In the genomic region with DNA sequence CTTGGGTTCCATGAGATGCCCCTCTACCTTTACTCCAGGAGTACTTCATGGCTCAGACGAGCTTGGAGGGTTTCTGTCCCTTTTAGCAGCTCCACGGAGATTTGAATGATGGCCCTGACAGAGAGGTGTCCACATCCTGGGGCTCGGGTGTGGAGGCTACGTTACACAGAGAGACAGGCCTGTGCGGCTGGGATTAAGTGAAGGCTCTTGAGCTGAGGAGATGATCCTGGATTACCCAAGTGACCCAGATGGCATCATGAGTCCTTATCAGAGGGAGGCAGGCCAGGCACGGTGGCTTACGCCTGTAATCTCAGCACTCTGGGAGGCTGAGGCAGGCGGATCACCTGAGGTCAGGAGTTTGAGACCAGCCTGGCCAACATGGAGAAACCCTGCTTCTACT, we compare ENCODE assay signal across 2 cellular contexts.
TF ChIP-seq lines count a peak whose summit lies in the region.

No MANE protein-coding gene starts in this region.

TF ChIP-seq in liver, 16 proteins besides CTCF, POLR2A, EP300 and RAD21:
- TF ChIP-seq HNF4A (conservative IDR thresholded peaks at IDR 0.05) (no peak), RXRA (IDR thresholded peaks at IDR 0.05) (no peak), YY1 (IDR thresholded peaks at IDR 0.05) (no peak), GABPA (IDR thresholded peaks at IDR 0.05 in 1 of 2, conservative IDR thresholded peaks at IDR 0.05 in 1 of 2) (no peak), HNF4G (IDR thresholded peaks at IDR 0.05) (no peak), JUND (IDR thresholded peaks at IDR 0.05) (no peak), EGR1 (IDR thresholded peaks at IDR 0.05; ENCODE audit: low read depth in 2 of 2) (no peak), SP1 (IDR thresholded peaks at IDR 0.05) (no peak), NR2F2 (IDR thresholded peaks at IDR 0.05) (no peak), FOXA2 (IDR thresholded peaks at IDR 0.05) (no peak), FOXA1 (IDR thresholded peaks at IDR 0.05) (no peak)
- TF ChIP-seq, protein P1, sequence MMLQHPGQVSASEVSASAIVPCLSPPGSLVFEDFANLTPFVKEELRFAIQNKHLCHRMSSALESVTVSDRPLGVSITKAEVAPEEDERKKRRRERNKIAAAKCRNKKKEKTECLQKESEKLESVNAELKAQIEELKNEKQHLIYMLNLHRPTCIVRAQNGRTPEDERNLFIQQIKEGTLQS (IDR thresholded peaks at IDR 0.05), result no peak
- TF ChIP-seq, protein P2, sequence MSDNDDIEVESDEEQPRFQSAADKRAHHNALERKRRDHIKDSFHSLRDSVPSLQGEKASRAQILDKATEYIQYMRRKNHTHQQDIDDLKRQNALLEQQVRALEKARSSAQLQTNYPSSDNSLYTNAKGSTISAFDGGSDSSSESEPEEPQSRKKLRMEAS (IDR thresholded peaks at IDR 0.05), result no peak
- TF ChIP-seq, protein P3, sequence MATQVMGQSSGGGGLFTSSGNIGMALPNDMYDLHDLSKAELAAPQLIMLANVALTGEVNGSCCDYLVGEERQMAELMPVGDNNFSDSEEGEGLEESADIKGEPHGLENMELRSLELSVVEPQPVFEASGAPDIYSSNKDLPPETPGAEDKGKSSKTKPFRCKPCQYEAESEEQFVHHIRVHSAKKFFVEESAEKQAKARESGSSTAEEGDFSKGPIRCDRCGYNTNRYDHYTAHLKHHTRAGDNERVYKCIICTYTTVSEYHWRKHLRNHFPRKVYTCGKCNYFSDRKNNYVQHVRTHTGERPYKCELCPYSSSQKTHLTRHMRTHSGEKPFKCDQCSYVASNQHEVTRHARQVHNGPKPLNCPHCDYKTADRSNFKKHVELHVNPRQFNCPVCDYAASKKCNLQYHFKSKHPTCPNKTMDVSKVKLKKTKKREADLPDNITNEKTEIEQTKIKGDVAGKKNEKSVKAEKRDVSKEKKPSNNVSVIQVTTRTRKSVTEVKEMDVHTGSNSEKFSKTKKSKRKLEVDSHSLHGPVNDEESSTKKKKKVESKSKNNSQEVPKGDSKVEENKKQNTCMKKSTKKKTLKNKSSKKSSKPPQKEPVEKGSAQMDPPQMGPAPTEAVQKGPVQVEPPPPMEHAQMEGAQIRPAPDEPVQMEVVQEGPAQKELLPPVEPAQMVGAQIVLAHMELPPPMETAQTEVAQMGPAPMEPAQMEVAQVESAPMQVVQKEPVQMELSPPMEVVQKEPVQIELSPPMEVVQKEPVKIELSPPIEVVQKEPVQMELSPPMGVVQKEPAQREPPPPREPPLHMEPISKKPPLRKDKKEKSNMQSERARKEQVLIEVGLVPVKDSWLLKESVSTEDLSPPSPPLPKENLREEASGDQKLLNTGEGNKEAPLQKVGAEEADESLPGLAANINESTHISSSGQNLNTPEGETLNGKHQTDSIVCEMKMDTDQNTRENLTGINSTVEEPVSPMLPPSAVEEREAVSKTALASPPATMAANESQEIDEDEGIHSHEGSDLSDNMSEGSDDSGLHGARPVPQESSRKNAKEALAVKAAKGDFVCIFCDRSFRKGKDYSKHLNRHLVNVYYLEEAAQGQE (IDR thresholded peaks at IDR 0.05), result no peak
- TF ChIP-seq, protein P4, sequence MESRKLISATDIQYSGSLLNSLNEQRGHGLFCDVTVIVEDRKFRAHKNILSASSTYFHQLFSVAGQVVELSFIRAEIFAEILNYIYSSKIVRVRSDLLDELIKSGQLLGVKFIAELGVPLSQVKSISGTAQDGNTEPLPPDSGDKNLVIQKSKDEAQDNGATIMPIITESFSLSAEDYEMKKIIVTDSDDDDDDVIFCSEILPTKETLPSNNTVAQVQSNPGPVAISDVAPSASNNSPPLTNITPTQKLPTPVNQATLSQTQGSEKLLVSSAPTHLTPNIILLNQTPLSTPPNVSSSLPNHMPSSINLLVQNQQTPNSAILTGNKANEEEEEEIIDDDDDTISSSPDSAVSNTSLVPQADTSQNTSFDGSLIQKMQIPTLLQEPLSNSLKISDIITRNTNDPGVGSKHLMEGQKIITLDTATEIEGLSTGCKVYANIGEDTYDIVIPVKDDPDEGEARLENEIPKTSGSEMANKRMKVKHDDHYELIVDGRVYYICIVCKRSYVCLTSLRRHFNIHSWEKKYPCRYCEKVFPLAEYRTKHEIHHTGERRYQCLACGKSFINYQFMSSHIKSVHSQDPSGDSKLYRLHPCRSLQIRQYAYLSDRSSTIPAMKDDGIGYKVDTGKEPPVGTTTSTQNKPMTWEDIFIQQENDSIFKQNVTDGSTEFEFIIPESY (IDR thresholded peaks at IDR 0.05), result no peak

TF ChIP-seq in HepG2, 621 proteins besides CTCF, POLR2A, EP300 and RAD21:
- TF ChIP-seq MYC (CRISPR knock-in tag; IDR thresholded peaks at IDR 0.05; ENCODE audit: borderline replicate concordance) (no peak), ZNF724P (CRISPR knock-in tag; IDR thresholded peaks at IDR 0.05; ENCODE audit: borderline replicate concordance) (no peak), ZNF292 (CRISPR knock-in tag; IDR thresholded peaks at IDR 0.05; ENCODE audit: borderline replicate concordance, low read depth) (no peak), ZNF549 (CRISPR knock-in tag; IDR thresholded peaks at IDR 0.05) (no peak), MEF2D (CRISPR knock-in tag; IDR thresholded peaks at IDR 0.05) (no peak), PAF1 (CRISPR knock-in tag; IDR thresholded peaks at IDR 0.05) (no peak), ATRX (CRISPR knock-in tag; IDR thresholded peaks at IDR 0.05; ENCODE audit: borderline replicate concordance) (no peak), ZNF841 (CRISPR knock-in tag; IDR thresholded peaks at IDR 0.05; ENCODE audit: borderline replicate concordance) (no peak), TMF1 (CRISPR knock-in tag; IDR thresholded peaks at IDR 0.05; ENCODE audit: low read depth) (no peak), ZNF317 (CRISPR knock-in tag; IDR thresholded peaks at IDR 0.05) (no peak), ZFYVE20 (CRISPR knock-in tag; IDR thresholded peaks at IDR 0.05; ENCODE audit: borderline replicate concordance, low read depth) (no peak), ZNF879 (CRISPR knock-in tag; IDR thresholded peaks at IDR 0.05) (no peak)
- TF ChIP-seq, protein P5, sequence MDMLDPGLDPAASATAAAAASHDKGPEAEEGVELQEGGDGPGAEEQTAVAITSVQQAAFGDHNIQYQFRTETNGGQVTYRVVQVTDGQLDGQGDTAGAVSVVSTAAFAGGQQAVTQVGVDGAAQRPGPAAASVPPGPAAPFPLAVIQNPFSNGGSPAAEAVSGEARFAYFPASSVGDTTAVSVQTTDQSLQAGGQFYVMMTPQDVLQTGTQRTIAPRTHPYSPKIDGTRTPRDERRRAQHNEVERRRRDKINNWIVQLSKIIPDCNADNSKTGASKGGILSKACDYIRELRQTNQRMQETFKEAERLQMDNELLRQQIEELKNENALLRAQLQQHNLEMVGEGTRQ (IDR thresholded peaks at IDR 0.05; ENCODE audit: low read depth, low read length), result no peak
- TF ChIP-seq, protein P5 (CRISPR knock-in tag; IDR thresholded peaks at IDR 0.05; ENCODE audit: borderline replicate concordance), result no peak
- TF ChIP-seq, protein P6, sequence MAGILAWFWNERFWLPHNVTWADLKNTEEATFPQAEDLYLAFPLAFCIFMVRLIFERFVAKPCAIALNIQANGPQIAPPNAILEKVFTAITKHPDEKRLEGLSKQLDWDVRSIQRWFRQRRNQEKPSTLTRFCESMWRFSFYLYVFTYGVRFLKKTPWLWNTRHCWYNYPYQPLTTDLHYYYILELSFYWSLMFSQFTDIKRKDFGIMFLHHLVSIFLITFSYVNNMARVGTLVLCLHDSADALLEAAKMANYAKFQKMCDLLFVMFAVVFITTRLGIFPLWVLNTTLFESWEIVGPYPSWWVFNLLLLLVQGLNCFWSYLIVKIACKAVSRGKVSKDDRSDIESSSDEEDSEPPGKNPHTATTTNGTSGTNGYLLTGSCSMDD (CRISPR knock-in tag; IDR thresholded peaks at IDR 0.05), result no peak
- TF ChIP-seq, protein P7, sequence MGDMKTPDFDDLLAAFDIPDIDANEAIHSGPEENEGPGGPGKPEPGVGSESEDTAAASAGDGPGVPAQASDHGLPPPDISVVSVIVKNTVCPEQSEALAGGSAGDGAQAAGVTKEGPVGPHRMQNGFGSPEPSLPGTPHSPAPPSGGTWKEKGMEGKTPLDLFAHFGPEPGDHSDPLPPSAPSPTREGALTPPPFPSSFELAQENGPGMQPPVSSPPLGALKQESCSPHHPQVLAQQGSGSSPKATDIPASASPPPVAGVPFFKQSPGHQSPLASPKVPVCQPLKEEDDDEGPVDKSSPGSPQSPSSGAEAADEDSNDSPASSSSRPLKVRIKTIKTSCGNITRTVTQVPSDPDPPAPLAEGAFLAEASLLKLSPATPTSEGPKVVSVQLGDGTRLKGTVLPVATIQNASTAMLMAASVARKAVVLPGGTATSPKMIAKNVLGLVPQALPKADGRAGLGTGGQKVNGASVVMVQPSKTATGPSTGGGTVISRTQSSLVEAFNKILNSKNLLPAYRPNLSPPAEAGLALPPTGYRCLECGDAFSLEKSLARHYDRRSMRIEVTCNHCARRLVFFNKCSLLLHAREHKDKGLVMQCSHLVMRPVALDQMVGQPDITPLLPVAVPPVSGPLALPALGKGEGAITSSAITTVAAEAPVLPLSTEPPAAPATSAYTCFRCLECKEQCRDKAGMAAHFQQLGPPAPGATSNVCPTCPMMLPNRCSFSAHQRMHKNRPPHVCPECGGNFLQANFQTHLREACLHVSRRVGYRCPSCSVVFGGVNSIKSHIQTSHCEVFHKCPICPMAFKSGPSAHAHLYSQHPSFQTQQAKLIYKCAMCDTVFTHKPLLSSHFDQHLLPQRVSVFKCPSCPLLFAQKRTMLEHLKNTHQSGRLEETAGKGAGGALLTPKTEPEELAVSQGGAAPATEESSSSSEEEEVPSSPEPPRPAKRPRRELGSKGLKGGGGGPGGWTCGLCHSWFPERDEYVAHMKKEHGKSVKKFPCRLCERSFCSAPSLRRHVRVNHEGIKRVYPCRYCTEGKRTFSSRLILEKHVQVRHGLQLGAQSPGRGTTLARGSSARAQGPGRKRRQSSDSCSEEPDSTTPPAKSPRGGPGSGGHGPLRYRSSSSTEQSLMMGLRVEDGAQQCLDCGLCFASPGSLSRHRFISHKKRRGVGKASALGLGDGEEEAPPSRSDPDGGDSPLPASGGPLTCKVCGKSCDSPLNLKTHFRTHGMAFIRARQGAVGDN (CRISPR knock-in tag; IDR thresholded peaks at IDR 0.05), result no peak
- TF ChIP-seq, protein P8, sequence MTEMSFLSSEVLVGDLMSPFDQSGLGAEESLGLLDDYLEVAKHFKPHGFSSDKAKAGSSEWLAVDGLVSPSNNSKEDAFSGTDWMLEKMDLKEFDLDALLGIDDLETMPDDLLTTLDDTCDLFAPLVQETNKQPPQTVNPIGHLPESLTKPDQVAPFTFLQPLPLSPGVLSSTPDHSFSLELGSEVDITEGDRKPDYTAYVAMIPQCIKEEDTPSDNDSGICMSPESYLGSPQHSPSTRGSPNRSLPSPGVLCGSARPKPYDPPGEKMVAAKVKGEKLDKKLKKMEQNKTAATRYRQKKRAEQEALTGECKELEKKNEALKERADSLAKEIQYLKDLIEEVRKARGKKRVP (CRISPR knock-in tag; IDR thresholded peaks at IDR 0.05), result no peak
TF ChIP-seq in HepG2: peak in this region for 0.
